Comparison of ENCODE assay signal across 8 cellular contexts in genomic region chr10:87093461-87094372, GRCh38. TPM values are rescaled to one million over a fixed set of nuclear protein-coding genes. Genes with fewer than 3 reads are reported as not detected.
DNase-seq lines count a peak whose midpoint lies in the region; ATAC-seq and TF ChIP-seq lines count a peak whose summit lies in the region.

No MANE protein-coding gene starts in this region.

- H3K79me2 ChIP-seq in PC-3 (ENCODE audit: low read length): peaks cover 88% of the 10 kb centered on the region

- no peaks in the 10 kb centered on the region for H3K27me3 Mint-ChIP-seq in neural crest cell (ENCODE audit: low read depth)
- no peaks in the 10 kb centered on the region for H3K27me3 Mint-ChIP-seq in stimulated activated naive CD8-positive, alpha-beta T cell treated with anti-CD3 and anti-CD28 coated beads, Interleukin-15, amount 100 ng/mL, for 72 hours

- H3K4me1 Mint-ChIP-seq in neural crest cell: peaks cover 40% of the 10 kb centered on the region
- peaks cover 58% of the 10 kb centered on the region for H3K4me1 Mint-ChIP-seq in stimulated activated naive CD8-positive, alpha-beta T cell treated with anti-CD3 and anti-CD28 coated beads, Interleukin-15, amount 100 ng/mL, for 72 hours

- 0 out of 2 replicates have a peak, but pooled peaks cover 5% of the 10 kb centered on the region for H3K36me3 ChIP-seq in PC-3 (ENCODE audit: low read depth, low read length)

- peak; percentile 1 for ATAC-seq in GM18858 (IDR thresholded peaks at IDR 0.05; ENCODE audit: unreplicated experiment)
- peak; percentile 22 for ATAC-seq in HG03066 (IDR thresholded peaks at IDR 0.05; ENCODE audit: low read depth, unreplicated experiment)
- ATAC-seq in PC-3: peak; percentile 6
- peak; percentile 55 for ATAC-seq in stimulated activated naive CD8-positive, alpha-beta T cell treated with anti-CD3 and anti-CD28 coated beads, Interleukin-15, amount 100 ng/mL, for 72 hours

- intact Hi-C loops in PC-3 (cut with micrococcal nuclease): loop anchor here (1.0 kb wide), 1 partner anchor 122 kb away; no protein-coding TSS in a partner anchor

- H3K4me3 Mint-ChIP-seq in neural crest cell: peak overlapping the region; percentile 98
- peak overlapping the region; percentile 90 to 96 for H3K4me3 Mint-ChIP-seq in stimulated activated naive CD8-positive, alpha-beta T cell treated with anti-CD3 and anti-CD28 coated beads, Interleukin-15, amount 100 ng/mL, for 72 hours

- CTCF ChIA-PET in AG04450 (lab: Charles Lee): no interaction called here
- CTCF ChIA-PET in PC-3 (lab: Charles Lee): interaction anchor here (0.6 to 0.8 kb wide), 2 partner anchors 10 to 33 kb away, joined by 3 to 4 read pairs; no protein-coding TSS in a partner anchor

- H3K4me3 ChIP-seq in AG04450 (ENCODE audit: low read depth, low read length) (peak overlapping the region; percentile 79), PC-3 (ENCODE audit: low read length) (peak overlapping the region; percentile 71), fibroblast of the aortic adventitia (ENCODE audit: low read depth, low read length) (peak overlapping the region; percentile 86)

- peaks cover 7% of the 10 kb centered on the region for H3F3A ChIP-seq in PC-3 (ENCODE audit: low read length, unreplicated experiment)

- H3K27me3 ChIP-seq in AG04450 (ENCODE audit: control insufficient read depth, insufficient read depth, low read length) (no peaks in the 10 kb centered on the region), PC-3 (ENCODE audit: low read length) (no peaks in the 10 kb centered on the region)

- H4K20me1 ChIP-seq in PC-3 (ENCODE audit: low read length): peaks cover 8% of the 10 kb centered on the region

- peaks cover 3% of the 10 kb centered on the region for H3K36me3 Mint-ChIP-seq in neural crest cell (ENCODE audit: low read depth)

- H3K9me2 ChIP-seq in PC-3 (replicated peaks; ENCODE audit: low read length): no peaks in the 10 kb centered on the region

- TF ChIP-seq CTCF in AG04450 (IDR thresholded peaks at IDR 0.05; ENCODE audit: low read depth, low read length): no peak
- no peak for TF ChIP-seq CTCF in PC-3 (conservative IDR thresholded peaks at IDR 0.05; ENCODE audit: low read depth, low read length)
- TF ChIP-seq CTCF in fibroblast of the aortic adventitia (IDR thresholded peaks at IDR 0.05; ENCODE audit: insufficient read depth, low read length): no peak
- no peak for TF ChIP-seq CTCF in neural crest cell (conservative IDR thresholded peaks at IDR 0.05)

- H2AFZ ChIP-seq in PC-3 (ENCODE audit: low read length): no peak overlapping the region

- H3K27ac ChIP-seq in AG04450 (ENCODE audit: low read depth, low read length) (peak overlapping the region; percentile 33), PC-3 (ENCODE audit: low read length) (peak overlapping the region; percentile 76)

- peaks cover 44% of the 10 kb centered on the region for H3K4me1 ChIP-seq in PC-3 (ENCODE audit: insufficient read depth, low read length)

- H3K9me3 Mint-ChIP-seq in neural crest cell: no peaks in the 10 kb centered on the region
- H3K9me3 Mint-ChIP-seq in stimulated activated naive CD8-positive, alpha-beta T cell treated with anti-CD3 and anti-CD28 coated beads, Interleukin-15, amount 100 ng/mL, for 72 hours: no peaks in the 10 kb centered on the region

- H3K9ac ChIP-seq in PC-3 (ENCODE audit: low read length): peak overlapping the region; percentile 77

- POLR2A ChIA-PET in AG04450 (lab: Yijun Ruan, JAX): interaction anchor here (0.7 to 1.4 kb wide), 4 partner anchors 9 to 124 kb away, joined by 3 to 4 read pairs (median 3); no protein-coding TSS in a partner anchor
- POLR2A ChIA-PET in PC-3 (lab: Charles Lee; ENCODE audit: unreplicated experiment): interaction anchor here (0.6 to 1.4 kb wide), 3 partner anchors 9 to 37 kb away, joined by 4 to 7 read pairs (median 4); no protein-coding TSS in a partner anchor

- DNase-seq in AG04450 (ENCODE audit: low read depth, low spot score) (no peak), PC-3 (peak; percentile 42), fibroblast of the aortic adventitia (ENCODE audit: low read depth) (peak; percentile 39), neural crest cell (ENCODE audit: low read depth, low spot score) (peak; percentile 51)
- peak; percentile 47 for DNase-seq in activated effector memory CD4-positive, alpha-beta T cell treated with Interleukin-2 at 50 U/mL for 16 hours
- DNase-seq in stimulated activated naive CD8-positive, alpha-beta T cell treated with anti-CD3 and anti-CD28 coated beads, Interleukin-15, amount 100 ng/mL, for 72 hours: peak; percentile 71 to 84

- peak overlapping the region; percentile 90 for H3K4me2 ChIP-seq in PC-3 (ENCODE audit: low read length)

- no peaks in the 10 kb centered on the region; the same call in 1 of the 2 replicates for H3K9me3 ChIP-seq in AG04450 (ENCODE audit: control insufficient read depth, insufficient read depth, low read length)
- no peaks in the 10 kb centered on the region for H3K9me3 ChIP-seq in PC-3 (ENCODE audit: low read length)

- peak overlapping the region; percentile 91 for H3K27ac Mint-ChIP-seq in neural crest cell (ENCODE audit: unreplicated experiment)
- H3K27ac Mint-ChIP-seq in stimulated activated naive CD8-positive, alpha-beta T cell treated with anti-CD3 and anti-CD28 coated beads, Interleukin-15, amount 100 ng/mL, for 72 hours: peak overlapping the region; percentile 98 to 99

- BruUV-seq in PC-3 (replicated peaks; lab: Mats Ljungman, UMichigan): TSS peak; percentile 56

RNA-seq across cellular contexts. Expression of gene GLUD1, which starts 0.9 kb away (rescaled TPM):
- polyA plus RNA-seq in AG04450 (2011; rRNA removed): 108 and 127 TPM in 2 replicates
- 79.0 and 94.0 TPM in 2 replicates for polyA minus RNA-seq in AG04450 (2011; rRNA and poly(A)+ RNA removed)
- total RNA-seq in PC-3 (2014; rRNA removed) (67.9 and 75.9 TPM in 2 replicates), fibroblast of the aortic adventitia (ENCODE audit: low replicate concordance) (137 and 346 TPM in 2 replicates), neural crest cell (101 and 105 TPM in 2 replicates)

RNA-seq across cellular contexts. Expression of gene SHLD2, which starts 1.3 kb away (rescaled TPM):
- polyA plus RNA-seq in AG04450 (2011; rRNA removed): 18.0 and 24.2 TPM in 2 replicates
- polyA minus RNA-seq in AG04450 (2011; rRNA and poly(A)+ RNA removed): 8.0 and 18.6 TPM in 2 replicates
- total RNA-seq in PC-3 (2014; rRNA removed) (13.0 and 16.0 TPM in 2 replicates), fibroblast of the aortic adventitia (ENCODE audit: low replicate concordance) (19.8 and 45.7 TPM in 2 replicates), neural crest cell (26.9 and 28.3 TPM in 2 replicates)

Comparison
In these comparisons a context has a peak if more than half of its experiments do, and no peak if none do; other contexts are left out.
1. ATAC-seq: peak in every context shown above with its lines; median percentile 55 in stimulated activated naive CD8-positive, alpha-beta T cell treated with anti-CD3 and anti-CD28 coated beads, Interleukin-15, amount 100 ng/mL, for 72 hours; 22 in HG03066; 6 in PC-3; 1 in GM18858.